In genomic region chr5:32449216-32449721, GRCh38 we compare ENCODE assay signal across 2 cellular contexts.
A peak's percentile ranks its signal among the peaks of the same experiment; 100 is the strongest.
TF ChIP-seq lines count a peak whose summit lies in the region.

No MANE protein-coding gene starts in this region.

TF ChIP-seq in HEK293, 187 proteins besides CTCF, POLR2A, EP300 and RAD21 (continued from another document):
- TF ChIP-seq, protein P1, sequence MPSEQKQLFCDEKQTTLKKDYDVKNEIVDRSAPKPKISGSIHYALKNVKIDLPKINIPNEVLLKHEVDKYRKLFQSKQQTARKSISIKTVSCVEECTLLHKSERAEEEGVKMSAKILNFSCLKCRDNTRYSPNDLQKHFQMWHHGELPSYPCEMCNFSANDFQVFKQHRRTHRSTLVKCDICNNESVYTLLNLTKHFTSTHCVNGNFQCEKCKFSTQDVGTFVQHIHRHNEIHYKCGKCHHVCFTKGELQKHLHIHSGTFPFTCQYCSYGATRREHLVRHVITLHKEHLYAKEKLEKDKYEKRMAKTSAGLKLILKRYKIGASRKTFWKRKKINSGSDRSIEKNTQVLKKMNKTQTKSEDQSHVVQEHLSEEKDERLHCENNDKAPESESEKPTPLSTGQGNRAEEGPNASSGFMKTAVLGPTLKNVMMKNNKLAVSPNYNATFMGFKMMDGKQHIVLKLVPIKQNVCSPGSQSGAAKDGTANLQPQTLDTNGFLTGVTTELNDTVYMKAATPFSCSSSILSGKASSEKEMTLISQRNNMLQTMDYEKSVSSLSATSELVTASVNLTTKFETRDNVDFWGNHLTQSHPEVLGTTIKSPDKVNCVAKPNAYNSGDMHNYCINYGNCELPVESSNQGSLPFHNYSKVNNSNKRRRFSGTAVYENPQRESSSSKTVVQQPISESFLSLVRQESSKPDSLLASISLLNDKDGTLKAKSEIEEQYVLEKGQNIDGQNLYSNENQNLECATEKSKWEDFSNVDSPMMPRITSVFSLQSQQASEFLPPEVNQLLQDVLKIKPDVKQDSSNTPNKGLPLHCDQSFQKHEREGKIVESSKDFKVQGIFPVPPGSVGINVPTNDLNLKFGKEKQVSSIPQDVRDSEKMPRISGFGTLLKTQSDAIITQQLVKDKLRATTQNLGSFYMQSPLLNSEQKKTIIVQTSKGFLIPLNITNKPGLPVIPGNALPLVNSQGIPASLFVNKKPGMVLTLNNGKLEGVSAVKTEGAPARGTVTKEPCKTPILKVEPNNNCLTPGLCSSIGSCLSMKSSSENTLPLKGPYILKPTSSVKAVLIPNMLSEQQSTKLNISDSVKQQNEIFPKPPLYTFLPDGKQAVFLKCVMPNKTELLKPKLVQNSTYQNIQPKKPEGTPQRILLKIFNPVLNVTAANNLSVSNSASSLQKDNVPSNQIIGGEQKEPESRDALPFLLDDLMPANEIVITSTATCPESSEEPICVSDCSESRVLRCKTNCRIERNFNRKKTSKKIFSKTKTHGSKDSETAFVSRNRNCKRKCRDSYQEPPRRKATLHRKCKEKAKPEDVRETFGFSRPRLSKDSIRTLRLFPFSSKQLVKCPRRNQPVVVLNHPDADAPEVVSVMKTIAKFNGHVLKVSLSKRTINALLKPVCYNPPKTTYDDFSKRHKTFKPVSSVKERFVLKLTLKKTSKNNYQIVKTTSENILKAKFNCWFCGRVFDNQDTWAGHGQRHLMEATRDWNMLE (tag by site-specific recombination; conservative IDR thresholded peaks at IDR 0.05; ENCODE audit: low read depth): no peak
- peak; percentile 43 for TF ChIP-seq KLF1 (tag by site-specific recombination; IDR thresholded peaks at IDR 0.05)

TF ChIP-seq in SK-N-SH treated with all-trans-retinoic acid at 6 μM for 48 hours, 23 proteins besides CTCF, POLR2A, EP300 and RAD21 (continued from another document):
- TF ChIP-seq, protein P2, sequence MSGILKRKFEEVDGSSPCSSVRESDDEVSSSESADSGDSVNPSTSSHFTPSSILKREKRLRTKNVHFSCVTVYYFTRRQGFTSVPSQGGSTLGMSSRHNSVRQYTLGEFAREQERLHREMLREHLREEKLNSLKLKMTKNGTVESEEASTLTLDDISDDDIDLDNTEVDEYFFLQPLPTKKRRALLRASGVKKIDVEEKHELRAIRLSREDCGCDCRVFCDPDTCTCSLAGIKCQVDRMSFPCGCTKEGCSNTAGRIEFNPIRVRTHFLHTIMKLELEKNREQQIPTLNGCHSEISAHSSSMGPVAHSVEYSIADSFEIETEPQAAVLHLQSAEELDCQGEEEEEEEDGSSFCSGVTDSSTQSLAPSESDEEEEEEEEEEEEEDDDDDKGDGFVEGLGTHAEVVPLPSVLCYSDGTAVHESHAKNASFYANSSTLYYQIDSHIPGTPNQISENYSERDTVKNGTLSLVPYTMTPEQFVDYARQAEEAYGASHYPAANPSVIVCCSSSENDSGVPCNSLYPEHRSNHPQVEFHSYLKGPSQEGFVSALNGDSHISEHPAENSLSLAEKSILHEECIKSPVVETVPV (CRISPR knock-in tag; IDR thresholded peaks at IDR 0.05): no peak
